ENCODE assay signal across 2 cellular contexts in genomic region chr6:20564269-20564668, GRCh38.
TF ChIP-seq lines count a peak whose summit lies in the region.

No MANE protein-coding gene starts in this region.

TF ChIP-seq in Ishikawa, 13 proteins besides CTCF, POLR2A, EP300 and RAD21 (continued from another document):
- TF ChIP-seq REST (IDR thresholded peaks at IDR 0.05; ENCODE audit: low read depth): no peak

TF ChIP-seq in GM23338, 12 proteins besides CTCF, POLR2A, EP300 and RAD21 (continued from another document):
- no peak for TF ChIP-seq ETS1 (IDR thresholded peaks at IDR 0.05)
TF ChIP-seq in GM23338: peak in this region for 0.
